In genomic region chr6:37207903-37208456, GRCh38 we compare ENCODE assay signal across 8 cellular contexts. TPM values are rescaled to one million over a fixed set of nuclear protein-coding genes. Genes with fewer than 3 reads are reported as not detected.
DNase-seq lines count a peak whose midpoint lies in the region; ATAC-seq and TF ChIP-seq lines count a peak whose summit lies in the region.

No MANE protein-coding gene starts in this region.

- ATAC-seq in HG03280 (IDR thresholded peaks at IDR 0.05; ENCODE audit: unreplicated experiment), result peak; percentile 73
- no peak for ATAC-seq in GM19351 (IDR thresholded peaks at IDR 0.05; ENCODE audit: unreplicated experiment)

- H3K4me1 ChIP-seq in liver (ENCODE audit: control insufficient read depth in 4 of 4, insufficient read depth in 4 of 4, low read length in 3 of 4), result peaks cover 0 to 4% (median 2%) of the 10 kb centered on the region in 4 donors

- TF ChIP-seq CTCF in choroid plexus epithelial cell (conservative IDR thresholded peaks at IDR 0.05; ENCODE audit: low read depth, low read length) (peak; percentile 92), liver (IDR thresholded peaks at IDR 0.05; ENCODE audit: low read depth, low read length, missing input control) (peak; percentile 84)

- H3K9me3 ChIP-seq in liver (ENCODE audit: control insufficient read depth in 4 of 4, low read length in 3 of 4), result no peaks in the 10 kb centered on the region

- no peak overlapping the region for H3K9ac ChIP-seq in liver (ENCODE audit: low read depth in 1 of 2, low read length in 2 of 2)

- no peak overlapping the region for H3K27ac ChIP-seq in liver (ENCODE audit: low read depth in 1 of 2, low read length in 2 of 2)

- DNase-seq in Daoy (ENCODE audit: low read depth) (peak; percentile 83), NCI-H526 treated with DMSO at 0.1 percent for 48 hours (lab: John Stamatoyannopoulos, UW) (peak; percentile 50), choroid plexus epithelial cell (ENCODE audit: low read depth) (peak; percentile 91)
- DNase-seq in activated CD4-positive, alpha-beta T cell treated with anti-CD3 and anti-CD28 coated beads for 48 hours, result peak; percentile 95
- DNase-seq in stimulated activated CD4-positive, alpha-beta T cell treated with anti-CD3 and anti-CD28 coated beads, TNF-alpha, amount 100 ng/mL, for 4 hours (ENCODE audit: low read depth in 3 of 3), result peak; percentile 77 to 85 (median 78)

- no peak overlapping the region for H3K4me3 ChIP-seq in choroid plexus epithelial cell (ENCODE audit: low read depth, low read length)
- no peak overlapping the region for H3K4me3 ChIP-seq in liver (ENCODE audit: low read depth in 1 of 3, low read length in 3 of 3)

- TF ChIP-seq RAD21 in liver (IDR thresholded peaks at IDR 0.05), result peak; percentile 81 to 92

- H3K36me3 ChIP-seq in liver (ENCODE audit: control insufficient read depth in 4 of 4, insufficient read depth in 3 of 4, low read depth in 1 of 4, low read length in 3 of 4), result no peaks in the 10 kb centered on the region

- no peaks in the 10 kb centered on the region for H3K27me3 ChIP-seq in liver (ENCODE audit: control insufficient read depth in 4 of 4, insufficient read depth in 4 of 4, low read length in 3 of 4)

- 59% methylated on average over 7 of the region's 7 CpGs for WGBS in liver

TF ChIP-seq in liver, 16 proteins besides CTCF, POLR2A, EP300 and RAD21:
- TF ChIP-seq ZBTB33 (IDR thresholded peaks at IDR 0.05) (no peak), MAX (IDR thresholded peaks at IDR 0.05) (no peak), FOXA2 (IDR thresholded peaks at IDR 0.05) (no peak), FOXA1 (IDR thresholded peaks at IDR 0.05) (no peak), EGR1 (IDR thresholded peaks at IDR 0.05; ENCODE audit: low read depth in 2 of 2) (no peak), GABPA (IDR thresholded peaks at IDR 0.05 in 1 of 2, conservative IDR thresholded peaks at IDR 0.05 in 1 of 2) (no peak), HNF4A (conservative IDR thresholded peaks at IDR 0.05) (no peak), RXRA (IDR thresholded peaks at IDR 0.05) (no peak), TAF1 (conservative IDR thresholded peaks at IDR 0.05) (no peak), SP1 (IDR thresholded peaks at IDR 0.05) (no peak), NR2F2 (IDR thresholded peaks at IDR 0.05) (no peak)

RNA-seq across cellular contexts. Expression of gene PIM1, which starts 38.0 kb away (rescaled TPM):
- 33.3 and 45.3 TPM in 2 replicates for total RNA-seq in Daoy (2014; rRNA removed; shearing (Covaris generic))
- 100 to 1,000 TPM in 1 of 2 donors, 10 to 100 TPM in 1; 10.9 to 141 TPM for total RNA-seq in liver
- 10 to 100 TPM in 1 of 2 donors, 1 to 10 TPM in 1; 5.5 to 10.4 TPM for polyA plus RNA-seq in liver

RNA-seq across cellular contexts. Expression of gene TBC1D22B, which starts 49.6 kb away (rescaled TPM):
- total RNA-seq in Daoy (2014; rRNA removed; shearing (Covaris generic)), result 6.1 and 7.7 TPM in 2 replicates
- total RNA-seq in liver, result 10 to 100 TPM in 1 of 2 donors, 1 to 10 TPM in 1; 2.4 to 10.7 TPM
- polyA plus RNA-seq in liver, result 1 to 10 TPM; 1.4 TPM

RNA-seq across cellular contexts. Expression of gene TMEM217, which starts 50.0 kb away (rescaled TPM):
- 0.12 and 0.40 TPM in 2 replicates for total RNA-seq in Daoy (2014; rRNA removed; shearing (Covaris generic))
- total RNA-seq in liver, result 1 to 10 TPM in 1 of 2 donors, under 1 TPM in 1; 0.67 to 3.2 TPM
- under 1 TPM; 0.39 to 0.57 TPM for polyA plus RNA-seq in liver
